ENCODE assay signal across 8 cellular contexts in genomic region chr2:178914259-178914849, GRCh38.
DNase-seq lines count a peak whose midpoint lies in the region; ATAC-seq and TF ChIP-seq lines count a peak whose summit lies in the region.

No MANE protein-coding gene starts in this region.

- peak; percentile 58 for DNase-seq in NCI-H1092 treated with DMSO at 0.1 percent for 48 hours (lab: John Stamatoyannopoulos, UW)
- DNase-seq in T-helper 1 cell, result peak; percentile 11 to 64 (median 32)
- DNase-seq in amniotic stem cell (lab: John Stamatoyannopoulos, UW), result peak; percentile 85
- DNase-seq in right atrium auricular region (ENCODE audit: low spot score), result peak; percentile 92
- DNase-seq in sciatic nerve (ENCODE audit: low spot score), result peak; percentile 85
- no peak for DNase-seq in vagina (ENCODE audit: extremely low spot score in 2 of 2)

- TF ChIP-seq POLR2A in vagina (IDR thresholded peaks at IDR 0.05), result no peak

- H3K4me1 ChIP-seq in right atrium auricular region (peaks cover 0 to 13% of the 10 kb centered on the region in 2 donors), vagina (no peaks in the 10 kb centered on the region)

- intact Hi-C loops in sciatic nerve (cut with DNase I) (loop anchor here (10.0 kb wide), 1 partner anchor 120 kb away; no protein-coding TSS in a partner anchor), vagina (cut with DNase I) (no loop called here)

- no peaks in the 10 kb centered on the region for H3K9me3 ChIP-seq in right atrium auricular region
- H3K9me3 ChIP-seq in vagina, result no peaks in the 10 kb centered on the region

- peak; percentile 89 for ATAC-seq in HG02623 (IDR thresholded peaks at IDR 0.05; ENCODE audit: unreplicated experiment)
- peak; percentile 87 for ATAC-seq in sciatic nerve

- H3K27me3 ChIP-seq in right atrium auricular region (no peaks in the 10 kb centered on the region), vagina (no peaks in the 10 kb centered on the region)

- peak; percentile 85 for TF ChIP-seq CTCF in GM12875 (IDR thresholded peaks at IDR 0.05; ENCODE audit: borderline replicate concordance, insufficient read depth, low read depth, low read length)
- TF ChIP-seq CTCF in right atrium auricular region (IDR thresholded peaks at IDR 0.05), result peak; percentile 71 to 89
- peak in 1 of 3 experiments; percentile 64 for TF ChIP-seq CTCF in vagina (IDR thresholded peaks at IDR 0.05)

- H3K4me3 ChIP-seq in GM12875 (ENCODE audit: low read depth, low read length), result no peak overlapping the region
- H3K4me3 ChIP-seq in right atrium auricular region, result no peak overlapping the region
- no peak overlapping the region for H3K4me3 ChIP-seq in vagina

- H3K27ac ChIP-seq in right atrium auricular region (peak overlapping the region in 1 of 2 donors; percentile 15), vagina (no peak overlapping the region)

- H3K36me3 ChIP-seq in right atrium auricular region (peaks cover 3% of the 10 kb centered on the region), vagina (no peaks in the 10 kb centered on the region)

Comparison
In these comparisons a context has a peak if more than half of its experiments do, and no peak if none do; other contexts are left out.
1. DNase-seq: peak in NCI-H1092 treated with DMSO at 0.1 percent for 48 hours (single experiment), T-helper 1 cell (5 of 5), amniotic stem cell (single experiment), right atrium auricular region (single experiment) and sciatic nerve (single experiment); none in vagina (0 of 2).